Comparison of ENCODE assay signal across 15 cellular contexts in the genomic region with DNA sequence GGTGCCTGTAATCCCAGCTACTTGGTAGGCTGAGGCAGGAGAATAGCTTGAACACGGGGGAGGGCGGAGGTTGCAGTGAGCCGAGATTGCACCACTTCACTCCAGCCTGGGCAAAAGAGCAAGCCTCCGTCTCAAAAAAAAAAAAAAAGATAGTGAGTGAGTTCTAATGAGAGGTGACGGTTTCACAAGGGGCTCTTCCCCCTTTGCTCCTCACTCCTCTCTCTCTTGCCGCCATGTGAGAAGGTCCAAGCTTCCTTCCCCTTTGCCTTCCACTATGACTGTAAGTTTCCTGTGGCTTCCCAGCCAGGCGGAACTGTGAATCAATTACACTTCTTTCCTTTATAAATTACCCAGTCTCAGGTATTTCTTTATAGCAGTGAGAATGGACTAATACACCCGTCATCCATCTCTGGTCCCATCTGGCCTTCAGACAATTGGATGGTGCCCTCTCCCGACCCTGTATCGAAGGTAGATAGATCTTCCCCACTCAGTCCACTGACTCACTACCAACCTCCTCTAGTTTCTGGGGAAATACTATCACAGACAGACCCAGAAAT. TPM values are rescaled to one million over a fixed set of nuclear protein-coding genes. Genes with fewer than 3 reads are reported as not detected.
A peak's percentile ranks its signal among the peaks of the same experiment; 100 is the strongest.
DNase-seq lines count a peak whose midpoint lies in the region; ATAC-seq lines count a peak whose summit lies in the region.
"Had no signal": no experiment of that assay in that cellular context is flagged by ENCODE, and none has a peak within 500 bp of the region (broad histone marks: within the 10 kb centered on the region; RNA-seq: fewer than 3 reads in every experiment).

No MANE protein-coding gene starts in this region.

- no peaks in the 10 kb centered on the region for H3K9me3 Mint-ChIP-seq in immature natural killer cell
- H3K9me3 Mint-ChIP-seq: T-helper 1 cell treated with Interleukin-12 subunit alpha and Interleukin-12 subunit beta and Interleukin-4 antibody, amounts not matched to agents 30 μg/mL and 1 μg/mL, for 36 hours; type B pancreatic cell had no signal

- H3K9me3 ChIP-seq in neuronal stem cell (replicated peaks in 1 of 2; ENCODE audit: control insufficient read depth in 2 of 2, insufficient read depth in 1 of 2, low read depth in 1 of 2, low read length in 2 of 2) = peaks cover 0 to 4% of the 10 kb centered on the region in 2 donors

- no peak overlapping the region for H4K8ac ChIP-seq in neuronal stem cell (ENCODE audit: low read depth, low read length)

- no peak overlapping the region for H2BK5ac ChIP-seq in neuronal stem cell (ENCODE audit: low read length)

- H3K4me1 Mint-ChIP-seq in immature natural killer cell = peaks cover 10 to 14% of the 10 kb centered on the region in 2 donors

- H4K91ac ChIP-seq in neuronal stem cell (ENCODE audit: low read depth, low read length, poor library complexity) = no peak overlapping the region

- no peak overlapping the region for H2AK5ac ChIP-seq in neuronal stem cell (ENCODE audit: low read depth, low read length)

- no peak overlapping the region for H3K14ac ChIP-seq in neuronal stem cell (ENCODE audit: low read length)

- no peak overlapping the region for H3K27ac Mint-ChIP-seq in immature natural killer cell
- H3K27ac Mint-ChIP-seq: CD4-positive, CD25-positive, alpha-beta regulatory T cell; type B pancreatic cell had no signal

- peak; percentile 86 for DNase-seq in CD1c-positive myeloid dendritic cell (ENCODE audit: extremely low spot score)
- DNase-seq in Kasumi-1 (lab: John Stamatoyannopoulos, UW) = peak; percentile 76 to 81
- no peak for DNase-seq in left cardiac atrium
- DNase-seq in activated CD4-positive, alpha-beta T cell treated with anti-CD3 and anti-CD28 coated beads, Interleukin-2, amount 50 U/mL, for 48 hours = no peak
- DNase-seq in DMS79 treated with DMSO at 0.1 percent for 48 hours (lab: John Stamatoyannopoulos, UW) = no peak
- DNase-seq in immature natural killer cell = no peak
- DNase-seq in neuronal stem cell (ENCODE audit: low spot score) = no peak
- DNase-seq: CD4-positive, CD25-positive, alpha-beta regulatory T cell; GM23248; NCI-H1417; NCI-H82; posterior cingulate gyrus had no signal

- H3K4me3 Mint-ChIP-seq in immature natural killer cell = no peak overlapping the region
- H3K4me3 Mint-ChIP-seq: CD4-positive, CD25-positive, alpha-beta regulatory T cell; T-helper 1 cell treated with Interleukin-12 subunit alpha and Interleukin-12 subunit beta and Interleukin-4 antibody, amounts not matched to agents 30 μg/mL and 1 μg/mL, for 36 hours; type B pancreatic cell had no signal

- no peaks in the 10 kb centered on the region for H3K36me3 Mint-ChIP-seq in immature natural killer cell
- H3K36me3 Mint-ChIP-seq: CD4-positive, CD25-positive, alpha-beta regulatory T cell; type B pancreatic cell had no signal

- no CpG with 5 or more reads among the region's 10 CpGs for WGBS in neuronal stem cell (ENCODE audit: extremely low coverage in 2 of 2, insufficient read length in 2 of 2, insufficient replicate concordance in 1 of 2), 2 donors

- H3K23ac ChIP-seq in neuronal stem cell (ENCODE audit: low read depth, low read length, poor library complexity) = no peak overlapping the region

- no peak overlapping the region for H2AFZ ChIP-seq in neuronal stem cell (ENCODE audit: low read length)
- H2AFZ ChIP-seq: GM23248 had no signal

- no peak overlapping the region for H3K9ac ChIP-seq in neuronal stem cell (ENCODE audit: low read depth, low read length, poor library complexity)
- H3K9ac ChIP-seq: GM23248 had no signal

- H3K27me3 Mint-ChIP-seq in immature natural killer cell (ENCODE audit: low read depth in 3 of 3) = peaks cover 0 to 6% (median 3%) of the 10 kb centered on the region in 3 donors
- H3K27me3 Mint-ChIP-seq: type B pancreatic cell had no signal

- peaks cover 0 to 4% of the 10 kb centered on the region in 2 donors for H3K4me1 ChIP-seq in neuronal stem cell (ENCODE audit: control insufficient read depth in 2 of 2, insufficient read depth in 1 of 2, low read depth in 1 of 2, low read length in 2 of 2)

- no peak overlapping the region for H2BK12ac ChIP-seq in neuronal stem cell (ENCODE audit: low read length)

- no peak overlapping the region for H3K18ac ChIP-seq in neuronal stem cell (ENCODE audit: low read length)

- intact Hi-C loops in left cardiac atrium (cut with DNase I) = no loop called here

- no peak overlapping the region for H3K4me2 ChIP-seq in neuronal stem cell (ENCODE audit: insufficient read depth, low read length, poor library complexity, severe bottlenecking)

- ATAC-seq in GM21528 (IDR thresholded peaks at IDR 0.05; ENCODE audit: low FRiP score, unreplicated experiment) (peak; percentile 63), left cardiac atrium (peak; percentile 30 to 56)

- no peak overlapping the region for H3K4me3 ChIP-seq in neuronal stem cell (ENCODE audit: low read length in 2 of 2)
- H3K4me3 ChIP-seq: GM23248 had no signal

- H3K36me3 ChIP-seq in neuronal stem cell (replicated peaks in 1 of 2; ENCODE audit: control insufficient read depth in 2 of 2, insufficient read depth in 2 of 2, low read length in 2 of 2) = no peaks in the 10 kb centered on the region

- no peak overlapping the region for H2BK120ac ChIP-seq in neuronal stem cell (ENCODE audit: low read depth, low read length)

- no peak overlapping the region for H3K27ac ChIP-seq in neuronal stem cell (replicated peaks; ENCODE audit: low read length)
- H3K27ac ChIP-seq: GM23248 had no signal

- no peak overlapping the region for H3K4ac ChIP-seq in neuronal stem cell (ENCODE audit: low read length)

- no peaks in the 10 kb centered on the region for H3K79me1 ChIP-seq in neuronal stem cell (ENCODE audit: low read depth, low read length)

- no peak overlapping the region for H2BK15ac ChIP-seq in neuronal stem cell (ENCODE audit: low read length)

- H3K27me3 ChIP-seq in neuronal stem cell (ENCODE audit: control insufficient read depth in 3 of 3, insufficient read depth in 3 of 3, low read depth in 1 of 3, low read length in 3 of 3) = no peaks in the 10 kb centered on the region

RNA-seq across cellular contexts. Expression of gene RCOR1, which starts 27.0 kb away (rescaled TPM):
- total RNA-seq in left cardiac atrium = 10 to 100 TPM; 11.3 to 14.9 TPM
- polyA plus RNA-seq in immature natural killer cell = under 1 TPM; 0.23 to 0.63 (median 0.24) TPM
- polyA plus RNA-seq in neuronal stem cell (2013, experiment 1 of 2) = 17.2 TPM
- polyA plus RNA-seq in neuronal stem cell (2013, experiment 2 of 2) = 18.0 TPM

RNA-seq across cellular contexts. Expression of gene ANKRD9, which starts 55.8 kb away (rescaled TPM):
- total RNA-seq in left cardiac atrium = 100 to 1,000 TPM in 1 of 2 donors, 10 to 100 TPM in 1; 97.0 to 160 TPM
- 1 to 10 TPM in 1 of 3 donors, under 1 TPM in 2; 0.22 to 2.1 (median 0.44) TPM for polyA plus RNA-seq in immature natural killer cell
- polyA plus RNA-seq in neuronal stem cell (2013, experiment 1 of 2) = 21.5 TPM
- 21.0 TPM for polyA plus RNA-seq in neuronal stem cell (2013, experiment 2 of 2)

Comparison
In these comparisons a context has a peak if more than half of its experiments do, and no peak if none do; other contexts are left out.
1. DNase-seq: peak in CD1c-positive myeloid dendritic cell (single experiment) and Kasumi-1 (2 of 2); none in left cardiac atrium (single experiment), activated CD4-positive, alpha-beta T cell treated with anti-CD3 and anti-CD28 coated beads, Interleukin-2, amount 50 U/mL, for 48 hours (0 of 2), DMS79 treated with DMSO at 0.1 percent for 48 hours (single experiment), immature natural killer cell (0 of 3) and neuronal stem cell (single experiment).